Comparison of ENCODE assay signal across 10 cellular contexts in the genomic region with DNA sequence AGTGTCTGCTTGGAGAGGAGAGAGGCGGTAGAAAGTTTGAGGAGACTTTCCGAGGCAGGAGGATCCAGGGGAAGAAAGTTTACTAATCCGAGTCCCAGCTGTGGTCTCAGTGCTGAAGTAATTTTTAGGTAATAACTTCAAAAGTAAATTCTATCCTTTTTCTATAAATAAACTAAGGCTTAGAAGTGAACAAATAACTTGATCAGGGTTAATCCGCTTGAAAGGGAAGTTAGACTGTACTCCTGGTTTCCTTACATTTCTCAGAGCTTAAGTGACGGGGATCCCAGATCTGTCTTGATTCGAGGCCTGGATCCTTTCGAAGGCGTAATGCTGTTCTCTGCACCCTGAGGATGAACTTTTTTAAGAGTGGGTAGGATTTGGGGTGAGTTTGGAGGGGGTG. TPM values are rescaled to one million over a fixed set of nuclear protein-coding genes. Genes with fewer than 3 reads are reported as not detected.
DNase-seq lines count a peak whose midpoint lies in the region; ATAC-seq and TF ChIP-seq lines count a peak whose summit lies in the region.
"Had no signal": no experiment of that assay in that cellular context is flagged by ENCODE, and none has a peak within 500 bp of the region (broad histone marks: within the 10 kb centered on the region; RNA-seq: fewer than 3 reads in every experiment).

No MANE protein-coding gene starts in this region.

- peak overlapping the region; percentile 91 for H3K4me3 Mint-ChIP-seq in activated naive CD4-positive, alpha-beta T cell treated with anti-CD3 and anti-CD28 coated beads for 36 hours
- peak overlapping the region; percentile 88 for H3K4me3 Mint-ChIP-seq in activated naive CD8-positive, alpha-beta T cell treated with anti-CD3 and anti-CD28 coated beads, Interleukin-2, amount 50 U/mL, for 24 hours

- TF ChIP-seq POLR2A in transverse colon (IDR thresholded peaks at IDR 0.05) (no peak), GM18505 (IDR thresholded peaks at IDR 0.05; ENCODE audit: borderline replicate concordance, extremely low read depth, insufficient read depth, insufficient read length) (no peak)

- peaks cover 1 to 32% (median 28%) of the 10 kb centered on the region in 4 donors for H3K4me1 ChIP-seq in liver (ENCODE audit: control insufficient read depth in 4 of 4, insufficient read depth in 4 of 4, low read length in 3 of 4)
- H3K4me1 ChIP-seq in transverse colon, result peaks cover 24 to 53% (median 28%) of the 10 kb centered on the region in 4 donors

- H3K36me3 ChIP-seq in liver (ENCODE audit: control insufficient read depth in 4 of 4, insufficient read depth in 3 of 4, low read depth in 1 of 4, low read length in 3 of 4) (peaks cover 0 to 4% (median 0%) of the 10 kb centered on the region in 4 donors), transverse colon (no peaks in the 10 kb centered on the region)

- no peak overlapping the region for H3K27ac ChIP-seq in liver (ENCODE audit: low read depth in 1 of 2, low read length in 2 of 2)
- peak overlapping the region in 3 of 4 donors; percentile 95 to 98 (median 96) for H3K27ac ChIP-seq in transverse colon

- H3K27me3 ChIP-seq in liver (ENCODE audit: control insufficient read depth in 4 of 4, insufficient read depth in 4 of 4, low read length in 3 of 4), result no peaks in the 10 kb centered on the region
- H3K27me3 ChIP-seq in transverse colon, result no peaks in the 10 kb centered on the region

- H3K36me3 Mint-ChIP-seq in activated naive CD4-positive, alpha-beta T cell treated with anti-CD3 and anti-CD28 coated beads for 36 hours (ENCODE audit: low read depth), result peaks cover 32% of the 10 kb centered on the region
- peaks cover 40% of the 10 kb centered on the region for H3K36me3 Mint-ChIP-seq in activated naive CD8-positive, alpha-beta T cell treated with anti-CD3 and anti-CD28 coated beads, Interleukin-2, amount 50 U/mL, for 24 hours (ENCODE audit: low read depth)

- peaks cover 53% of the 10 kb centered on the region for H3K4me1 Mint-ChIP-seq in activated naive CD4-positive, alpha-beta T cell treated with anti-CD3 and anti-CD28 coated beads for 36 hours (ENCODE audit: low read depth)
- H3K4me1 Mint-ChIP-seq in activated naive CD8-positive, alpha-beta T cell treated with anti-CD3 and anti-CD28 coated beads, Interleukin-2, amount 50 U/mL, for 24 hours, result peaks cover 61% of the 10 kb centered on the region

- 72% methylated on average over 8 of the region's 8 CpGs for WGBS in liver
- 47 to 48% methylated on average over 7 to 8 of the region's 8 CpGs for WGBS in transverse colon (ENCODE audit: low coverage in 1 of 2), 2 donors

- no peaks in the 10 kb centered on the region for H3K9me3 ChIP-seq in liver (ENCODE audit: control insufficient read depth in 4 of 4, low read length in 3 of 4)
- H3K9me3 ChIP-seq in transverse colon, result no peaks in the 10 kb centered on the region

- no peaks in the 10 kb centered on the region for H3K9me3 Mint-ChIP-seq in activated naive CD4-positive, alpha-beta T cell treated with anti-CD3 and anti-CD28 coated beads for 36 hours
- no peaks in the 10 kb centered on the region for H3K9me3 Mint-ChIP-seq in activated naive CD8-positive, alpha-beta T cell treated with anti-CD3 and anti-CD28 coated beads, Interleukin-2, amount 50 U/mL, for 24 hours

- DNase-seq in activated naive CD4-positive, alpha-beta T cell treated with anti-CD3 and anti-CD28 coated beads for 36 hours, result no peak
- DNase-seq in activated naive CD4-positive, alpha-beta T cell (lab: John Stamatoyannopoulos, UW), result no peak
- no peak for DNase-seq in activated naive CD8-positive, alpha-beta T cell treated with anti-CD3 and anti-CD28 coated beads, Interleukin-2, amount 50 U/mL, for 24 hours
- DNase-seq in transverse colon (no peak), activated gamma-delta T cell (lab: John Stamatoyannopoulos, UW) (no peak)
- no peak for DNase-seq in stimulated activated CD4-positive, alpha-beta T cell treated with anti-CD3 and anti-CD28 coated beads, Interleukin-4, amount 100 ng/mL, for 4 hours
- DNase-seq: activated effector memory CD4-positive, alpha-beta T cell treated with anti-CD3 and anti-CD28 coated beads, Interleukin-2, amount 50 U/mL, for 16 hours; GF-D8 had no signal

- no peak for TF ChIP-seq EP300 in transverse colon (IDR thresholded peaks at IDR 0.05; ENCODE audit: low read depth)

- ATAC-seq in activated naive CD8-positive, alpha-beta T cell treated with anti-CD3 and anti-CD28 coated beads, Interleukin-2, amount 50 U/mL, for 24 hours, result no peak
- no peak for ATAC-seq in GM18505 (IDR thresholded peaks at IDR 0.05; ENCODE audit: unreplicated experiment)

- no peak overlapping the region for H3K27ac Mint-ChIP-seq in activated naive CD4-positive, alpha-beta T cell treated with anti-CD3 and anti-CD28 coated beads for 36 hours
- peak overlapping the region; percentile 71 for H3K27ac Mint-ChIP-seq in activated naive CD8-positive, alpha-beta T cell treated with anti-CD3 and anti-CD28 coated beads, Interleukin-2, amount 50 U/mL, for 24 hours

- in situ Hi-C loops in transverse colon (cut with MboI; ENCODE audit: low pct_ligation_motif_present in 1 of 4, low pct_unique_long_range_greater_than_20kb in 1 of 4, low sequenced_read_pairs in 3 of 4), result no loop called here

- H3K4me3 ChIP-seq in liver (ENCODE audit: low read depth in 1 of 3, low read length in 3 of 3) (peak overlapping the region; percentile 34 to 94 (median 88)), transverse colon (peak overlapping the region; percentile 45 to 89 (median 69))

- TF ChIP-seq CTCF in liver (IDR thresholded peaks at IDR 0.05; ENCODE audit: low read depth, low read length, missing input control) (no peak), transverse colon (IDR thresholded peaks at IDR 0.05) (no peak)

- CTCF ChIA-PET in activated naive CD4-positive, alpha-beta T cell treated with anti-CD3 and anti-CD28 coated beads for 36 hours (lab: Charles Lee), result interaction anchor here (2.2 kb wide), 1 partner anchor 68 kb away, joined by 6 read pairs; no protein-coding TSS in a partner anchor

- H3K27me3 Mint-ChIP-seq in activated naive CD4-positive, alpha-beta T cell treated with anti-CD3 and anti-CD28 coated beads for 36 hours (ENCODE audit: low read depth), result no peaks in the 10 kb centered on the region
- H3K27me3 Mint-ChIP-seq in activated naive CD8-positive, alpha-beta T cell treated with anti-CD3 and anti-CD28 coated beads, Interleukin-2, amount 50 U/mL, for 24 hours, result no peaks in the 10 kb centered on the region

- intact Hi-C loops in activated naive CD4-positive, alpha-beta T cell treated with anti-CD3 and anti-CD28 coated beads for 36 hours (cut with micrococcal nuclease), result loop anchor here (5.0 to 10.0 kb wide), 6 partner anchors 113 to 1562 kb away; partner anchors contain the start of genes CSNK2A1 and FAM110A
- intact Hi-C loops in transverse colon (cut with DNase I; ENCODE audit: low total_unique reads), result loop anchor here (5.0 kb wide), 1 partner anchor 207 kb away; the partner anchor contains the start of gene SIRPA

- H3K9ac ChIP-seq in liver (ENCODE audit: low read depth in 1 of 2, low read length in 2 of 2), result peak overlapping the region; percentile 13 to 44

- no peak for TF ChIP-seq RAD21 in liver (IDR thresholded peaks at IDR 0.05)

TF ChIP-seq in liver, 16 proteins besides CTCF, POLR2A, EP300 and RAD21 (continues in another document):
- TF ChIP-seq GABPA (IDR thresholded peaks at IDR 0.05 in 1 of 2, conservative IDR thresholded peaks at IDR 0.05 in 1 of 2) (no peak), FOXA1 (IDR thresholded peaks at IDR 0.05) (no peak), YY1 (IDR thresholded peaks at IDR 0.05) (no peak), ZBTB33 (IDR thresholded peaks at IDR 0.05) (no peak), JUND (IDR thresholded peaks at IDR 0.05) (no peak), HNF4A (conservative IDR thresholded peaks at IDR 0.05) (no peak), FOXA2 (IDR thresholded peaks at IDR 0.05) (no peak), ATF3 (IDR thresholded peaks at IDR 0.05) (no peak)

RNA-seq across cellular contexts. Expression of gene STK35, which starts 2.6 kb away (rescaled TPM):
- total RNA-seq in activated naive CD4-positive, alpha-beta T cell treated with anti-CD3 and anti-CD28 coated beads for 36 hours, result 10 to 100 TPM; 20.5 to 20.9 TPM
- total RNA-seq in liver (10 to 100 TPM; 15.6 to 18.5 TPM), transverse colon (10 to 100 TPM; 19.9 to 27.9 (median 23.9) TPM)
- 1 to 10 TPM; 2.5 to 4.3 TPM for polyA plus RNA-seq in liver

Comparison
In these comparisons a context has a peak if more than half of its experiments do, and no peak if none do; other contexts are left out.
1. H3K27ac ChIP-seq: peak in transverse colon (3 of 4); none in liver (0 of 2).